In the genomic region with DNA sequence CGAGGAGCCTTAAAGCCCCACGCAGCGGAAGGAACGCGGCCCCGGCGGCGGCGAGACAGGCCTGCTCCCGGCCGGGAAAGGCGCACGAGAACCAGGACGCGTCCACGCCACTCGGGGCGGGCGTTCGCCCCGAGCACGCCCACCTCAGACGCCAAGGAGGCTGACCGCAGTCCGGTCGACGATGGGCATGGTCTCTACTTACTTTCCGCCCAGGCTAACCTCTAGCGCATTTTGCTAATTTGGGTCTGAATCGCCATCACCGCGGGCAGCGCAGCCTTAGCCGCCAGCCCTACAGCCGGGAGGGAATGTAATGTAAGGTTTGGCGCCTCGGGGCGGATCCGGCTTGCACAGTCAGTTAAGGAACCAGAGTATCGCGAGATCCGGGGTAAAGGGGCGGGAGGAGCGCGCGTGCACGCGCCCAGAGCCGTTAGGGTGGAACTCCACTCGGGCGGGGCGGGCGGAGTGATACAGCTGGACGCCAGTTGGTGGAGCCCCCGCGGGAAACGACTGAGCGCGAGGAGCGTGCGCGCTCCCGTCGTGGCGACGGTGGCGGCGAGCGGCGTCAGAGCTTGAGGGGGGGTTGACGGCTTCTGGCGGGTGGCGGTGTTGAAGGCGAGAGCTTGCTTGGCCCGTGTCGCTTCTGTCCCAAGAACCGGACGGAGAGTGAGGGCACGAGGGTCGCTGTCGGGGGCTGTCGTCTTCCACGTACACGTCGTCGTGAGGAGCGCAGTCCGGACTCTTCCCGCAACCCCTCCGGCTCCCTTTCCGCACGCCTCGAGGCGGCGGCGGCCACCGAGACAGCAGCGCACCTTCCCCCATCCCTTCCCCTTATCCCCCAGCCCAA, we compare ENCODE assay signal across 8 cellular contexts. TPM values are rescaled to one million over a fixed set of nuclear protein-coding genes. Genes with fewer than 3 reads are reported as not detected.
DNase-seq lines count a peak whose midpoint lies in the region; ATAC-seq and TF ChIP-seq lines count a peak whose summit lies in the region.

Gene LUC7L2, plus strand, starts transcription at position 529 of the 844 bp plus-strand sequence. CDS start 368 bp downstream, outside the sequence.

- intact Hi-C loops in activated B cell treated with CpG ODN at 0.5 μM for 24 hours (cut with micrococcal nuclease), result loop anchor here (1.0 to 10.0 kb wide), 10 partner anchors 19 to 1565 kb away; partner anchors contain the start of genes ADCK2, BRAF, HIPK2 and MKRN1

- H3K27me3 Mint-ChIP-seq in activated B cell treated with CpG ODN at 0.5 μM for 24 hours, result no peaks in the 10 kb centered on the region

- peaks cover 25% of the 10 kb centered on the region for H3K36me3 Mint-ChIP-seq in activated B cell treated with CpG ODN at 0.5 μM for 24 hours (ENCODE audit: low read depth)

- TF ChIP-seq CTCF in activated B cell treated with CpG ODN at 0.5 μM for 24 hours (IDR thresholded peaks at IDR 0.05), result no peak

- peak within 1 kb of the TSS; percentile 100 for H3K27ac Mint-ChIP-seq in activated B cell treated with CpG ODN at 0.5 μM for 24 hours

- H3K9me3 Mint-ChIP-seq in activated B cell treated with CpG ODN at 0.5 μM for 24 hours, result no peaks in the 10 kb centered on the region

- H3K4me3 Mint-ChIP-seq in activated B cell treated with CpG ODN at 0.5 μM for 24 hours, result peak within 1 kb of the TSS; percentile 98

- peak within 1 kb of the TSS; percentile 99 for H3K27ac ChIP-seq in caudate nucleus (ENCODE audit: low read depth, low read length)

- CTCF ChIA-PET in activated B cell treated with CpG ODN at 0.5 μM for 24 hours (lab: Charles Lee), result interaction anchor here (1.4 kb wide), 1 partner anchor 19 kb away, joined by 5 read pairs; the partner anchor contains the start of gene FMC1

- in situ Hi-C loops in GM18951 (cut with MboI; ENCODE audit: low sequenced_read_pairs, unreplicated experiment), result no loop called here

- ATAC-seq in HG03196 (IDR thresholded peaks at IDR 0.05; ENCODE audit: unreplicated experiment) (peak; percentile 85), activated B cell treated with CpG ODN at 0.5 μM for 24 hours (ENCODE audit: low read depth) (peak; percentile 78)

- POLR2A ChIA-PET in activated B cell treated with CpG ODN at 0.5 μM for 24 hours (lab: Charles Lee), result interaction anchor here (0.6 to 2.9 kb wide), 23 partner anchors 8 to 1655 kb away, joined by 3 to 99 read pairs (median 4); partner anchors contain the start of genes CREB3L2, FMC1, KDM7A and MRPS33

- peak; percentile 97 for DNase-seq in AG08396 (ENCODE audit: low spot score)
- DNase-seq in NCI-H345 (lab: John Stamatoyannopoulos, UW), result peak; percentile 99
- peak; percentile 97 for DNase-seq in activated B cell treated with CpG ODN at 0.5 μM for 24 hours
- DNase-seq in caudate nucleus (lab: John Stamatoyannopoulos, UW), result peak; percentile 67 to 100 (median 98)
- peak; percentile 98 for DNase-seq in inferior parietal cortex (ENCODE audit: extremely low spot score)
- peak; percentile 99 to 100 for DNase-seq in stimulated activated CD4-positive, alpha-beta T cell treated with anti-CD3 and anti-CD28 coated beads, Interleukin-12 subunit alpha, Interleukin-12 subunit beta, amount 100 ng/mL, for 24 hours (ENCODE audit: low read depth in 2 of 2)

- H3K4me1 Mint-ChIP-seq in activated B cell treated with CpG ODN at 0.5 μM for 24 hours, result peaks cover 41% of the 10 kb centered on the region

- TF ChIP-seq POLR2A in GM18951 (IDR thresholded peaks at IDR 0.05; ENCODE audit: extremely low read depth, insufficient read depth, insufficient read length), result peak; percentile 99

RNA-seq across cellular contexts. Expression of gene LUC7L2, which starts in this region (rescaled TPM):
- 94.0 and 118 TPM in 2 replicates for total RNA-seq in activated B cell treated with CpG ODN at 0.5 μM for 24 hours

Comparison
In these comparisons a context has a peak if more than half of its experiments do, and no peak if none do; other contexts are left out.
1. Peak in every context shown above with its lines: DNase-seq, ATAC-seq and H3K27ac ChIP-seq.